In genomic region chr15:31867536-31868442, GRCh38 we compare ENCODE assay signal across 8 cellular contexts. TPM values are rescaled to one million over a fixed set of nuclear protein-coding genes. Genes with fewer than 3 reads are reported as not detected.
DNase-seq lines count a peak whose midpoint lies in the region; ATAC-seq and TF ChIP-seq lines count a peak whose summit lies in the region.

No MANE protein-coding gene starts in this region.

- H3K9me3 ChIP-seq in mesenchymal stem cell (ENCODE audit: control insufficient read depth, low read length): no peaks in the 10 kb centered on the region

- no peak overlapping the region for H2BK12ac ChIP-seq in mesenchymal stem cell (ENCODE audit: low read length in 2 of 2)

- H3K4ac ChIP-seq in mesenchymal stem cell (ENCODE audit: low read depth in 1 of 2, low read length in 2 of 2): no peak overlapping the region

- H2AK5ac ChIP-seq in mesenchymal stem cell (ENCODE audit: low read length, severe bottlenecking): no peak overlapping the region

- H2AFZ ChIP-seq in GM23338 (peak overlapping the region; percentile 94), mesenchymal stem cell (ENCODE audit: low read depth, low read length) (no peak overlapping the region)

- no peak overlapping the region for H4K8ac ChIP-seq in mesenchymal stem cell (ENCODE audit: low read length)

- no peak overlapping the region for H3K9ac ChIP-seq in mesenchymal stem cell (ENCODE audit: low read length)

- H4K91ac ChIP-seq in mesenchymal stem cell (ENCODE audit: low read length): no peak overlapping the region

- H3K14ac ChIP-seq in mesenchymal stem cell (ENCODE audit: low read length in 2 of 2): no peak overlapping the region

- H3K36me3 ChIP-seq in GM23338 (ENCODE audit: insufficient read depth) (no peaks in the 10 kb centered on the region), mesenchymal stem cell (ENCODE audit: control insufficient read depth in 1 of 2, insufficient read depth in 2 of 2, low read depth in 1 of 2, low read length in 2 of 2) (no peaks in the 10 kb centered on the region)

- H3K27ac Mint-ChIP-seq in GM23338: no peak overlapping the region
- no peak overlapping the region for H3K27ac Mint-ChIP-seq in stimulated activated effector memory CD8-positive, alpha-beta T cell treated with anti-CD3 and anti-CD28 coated beads, Interleukin-12 subunit alpha, Interleukin-12 subunit beta, amount 100 ng/mL, for 72 hours

- H3K4me2 ChIP-seq in GM23338 (peak overlapping the region; percentile 49; the same call in 1 of the 2 replicates), mesenchymal stem cell (ENCODE audit: low read length, poor library complexity, severe bottlenecking) (no peak overlapping the region)

- peaks cover 10% of the 10 kb centered on the region for H4K20me1 ChIP-seq in GM23338 (replicated peaks; ENCODE audit: insufficient read depth)

- peak; percentile 87 to 88 for TF ChIP-seq CTCF in GM23338 (conservative IDR thresholded peaks at IDR 0.05; ENCODE audit: low read depth in 2 of 2)

- peaks cover 20% of the 10 kb centered on the region for H3K4me1 Mint-ChIP-seq in GM23338
- H3K4me1 Mint-ChIP-seq in stimulated activated effector memory CD8-positive, alpha-beta T cell treated with anti-CD3 and anti-CD28 coated beads, Interleukin-12 subunit alpha, Interleukin-12 subunit beta, amount 100 ng/mL, for 72 hours: peaks cover 8% of the 10 kb centered on the region

- no peaks in the 10 kb centered on the region for H3K79me1 ChIP-seq in mesenchymal stem cell (replicated peaks; ENCODE audit: low read length, poor library complexity, severe bottlenecking)

- H2BK5ac ChIP-seq in mesenchymal stem cell (ENCODE audit: low read depth, low read length, poor library complexity, severe bottlenecking): no peak overlapping the region

- H3K9me3 Mint-ChIP-seq in GM23338: peaks cover 20% of the 10 kb centered on the region
- no peaks in the 10 kb centered on the region for H3K9me3 Mint-ChIP-seq in stimulated activated effector memory CD8-positive, alpha-beta T cell treated with anti-CD3 and anti-CD28 coated beads, Interleukin-12 subunit alpha, Interleukin-12 subunit beta, amount 100 ng/mL, for 72 hours

- H3K79me2 ChIP-seq in GM23338 (replicated peaks; ENCODE audit: insufficient read depth): no peaks in the 10 kb centered on the region

- H3K27ac ChIP-seq in GM23338 (ENCODE audit: low read depth) (no peak overlapping the region), mesenchymal stem cell (ENCODE audit: low read length, poor library complexity, severe bottlenecking) (no peak overlapping the region)

- H3K36me3 Mint-ChIP-seq in GM23338 (ENCODE audit: low read depth): peaks cover 21% of the 10 kb centered on the region
- peaks cover 14% of the 10 kb centered on the region for H3K36me3 Mint-ChIP-seq in stimulated activated effector memory CD8-positive, alpha-beta T cell treated with anti-CD3 and anti-CD28 coated beads, Interleukin-12 subunit alpha, Interleukin-12 subunit beta, amount 100 ng/mL, for 72 hours

- no peak overlapping the region for H3K23ac ChIP-seq in mesenchymal stem cell (ENCODE audit: low read length in 2 of 2)

- H2BK15ac ChIP-seq in mesenchymal stem cell (ENCODE audit: low read depth, poor library complexity, severe bottlenecking): no peak overlapping the region

- H3K4me3 Mint-ChIP-seq in GM23338: no peak overlapping the region; the same call in 1 of the 3 replicates
- no peak overlapping the region for H3K4me3 Mint-ChIP-seq in stimulated activated effector memory CD8-positive, alpha-beta T cell treated with anti-CD3 and anti-CD28 coated beads, Interleukin-12 subunit alpha, Interleukin-12 subunit beta, amount 100 ng/mL, for 72 hours

- DNase-seq in AG08396 (ENCODE audit: low spot score) (peak; percentile 59), GM23338 (ENCODE audit: low spot score) (peak; percentile 81), NCI-H460 (ENCODE audit: extremely low read depth, low read depth) (peak; percentile 52), ecto neural progenitor cell (ENCODE audit: low spot score) (peak; percentile 79), mesenchymal stem cell (peak; percentile 13)
- DNase-seq in activated CD4-positive, alpha-beta T cell treated with anti-CD3 and anti-CD28 coated beads, Interleukin-2, amount 50 U/mL, for 24 hours (ENCODE audit: low read depth in 1 of 2, low spot score in 1 of 2): peak; percentile 12 to 23
- peak; percentile 50 to 69 for DNase-seq in stimulated activated effector memory CD8-positive, alpha-beta T cell treated with anti-CD3 and anti-CD28 coated beads, Interleukin-12 subunit alpha, Interleukin-12 subunit beta, amount 100 ng/mL, for 72 hours (ENCODE audit: low spot score in 2 of 2)

- H3K4me1 ChIP-seq in GM23338 (ENCODE audit: insufficient read depth) (peaks cover 11% of the 10 kb centered on the region), mesenchymal stem cell (ENCODE audit: control insufficient read depth, insufficient read depth, low read depth, low read length) (peaks cover 6% of the 10 kb centered on the region)

- H3K9me2 ChIP-seq in GM23338 (ENCODE audit: insufficient read depth): no peaks in the 10 kb centered on the region

- no peak overlapping the region for H2BK120ac ChIP-seq in mesenchymal stem cell (ENCODE audit: low read depth, low read length)

- WGBS in mesenchymal stem cell: 37% methylated on average over 19 of the region's 24 CpGs

- no peak overlapping the region for H3K18ac ChIP-seq in mesenchymal stem cell (ENCODE audit: low read depth in 1 of 2, low read length in 2 of 2)

- H3K4me3 ChIP-seq in GM23338: no peak overlapping the region
- H3K4me3 ChIP-seq in mesenchymal stem cell (ENCODE audit: insufficient read depth in 1 of 2, low read depth in 1 of 2, low read length in 2 of 2): no peak overlapping the region

- H3K27me3 Mint-ChIP-seq in GM23338 (ENCODE audit: insufficient read depth, low read depth, poor library complexity): peaks cover 21% of the 10 kb centered on the region

- H3K27me3 ChIP-seq in GM23338 (ENCODE audit: insufficient read depth): peaks cover 17% of the 10 kb centered on the region
- H3K27me3 ChIP-seq in mesenchymal stem cell (ENCODE audit: control insufficient read depth in 1 of 2, insufficient read depth in 1 of 2, low read length in 2 of 2): peaks cover 5 to 14% of the 10 kb centered on the region in 2 experiments

- peak; percentile 61 for ATAC-seq in GM23338
- peak; percentile 37 for ATAC-seq in stimulated activated effector memory CD8-positive, alpha-beta T cell treated with anti-CD3 and anti-CD28 coated beads, Interleukin-12 subunit alpha, Interleukin-12 subunit beta, amount 100 ng/mL, for 72 hours
- no peak for ATAC-seq in HG03378 (IDR thresholded peaks at IDR 0.05; ENCODE audit: unreplicated experiment)

- H3F3A ChIP-seq in GM23338 (replicated peaks; ENCODE audit: low read depth): peaks cover 4% of the 10 kb centered on the region

TF ChIP-seq in GM23338, 12 proteins besides CTCF, POLR2A, EP300 and RAD21 (continues in another document):
- TF ChIP-seq ETS1 (IDR thresholded peaks at IDR 0.05) (no peak), EZH2 (IDR thresholded peaks at IDR 0.05; ENCODE audit: low read depth, unreplicated experiment) (no peak), NANOG (IDR thresholded peaks at IDR 0.05; ENCODE audit: borderline replicate concordance) (no peak), JUNB (IDR thresholded peaks at IDR 0.05; ENCODE audit: unreplicated experiment) (no peak)

RNA-seq across cellular contexts. Expression of gene OTUD7A, which starts 2.7 kb away (rescaled TPM):
- total RNA-seq in GM23338 (2014; rRNA removed; shearing (Covaris generic)): 5.3 and 5.9 TPM in 2 replicates
- polyA plus RNA-seq in GM23338 (2016; fragmentation: Nextera tagmentation; extraction: Ambion mirVana): 1.6 and 1.7 TPM in 2 replicates
- 0.03 and 0.05 TPM in 2 replicates for total RNA-seq in NCI-H460 (2014; rRNA removed; shearing (Covaris generic))
- 0.01 TPM in 1 of 2 replicates, not detected in the other for polyA plus RNA-seq in NCI-H460 (2014; cell fraction: nucleus; rRNA removed)
- not detected for polyA plus RNA-seq in mesenchymal stem cell (2013, experiment 1 of 2)
- polyA plus RNA-seq in mesenchymal stem cell (2013, experiment 2 of 2): not detected

Comparison
In these comparisons a context has a peak if more than half of its experiments do, and no peak if none do; other contexts are left out.
1. DNase-seq: peak in every context shown above with its lines; median percentile 81 in GM23338; 79 in ecto neural progenitor cell; 60 in stimulated activated effector memory CD8-positive, alpha-beta T cell treated with anti-CD3 and anti-CD28 coated beads, Interleukin-12 subunit alpha, Interleukin-12 subunit beta, amount 100 ng/mL, for 72 hours; 59 in AG08396; 52 in NCI-H460; 18 in activated CD4-positive, alpha-beta T cell treated with anti-CD3 and anti-CD28 coated beads, Interleukin-2, amount 50 U/mL, for 24 hours; 13 in mesenchymal stem cell.